ENCODE assay signal across 8 cellular contexts in the genomic region with DNA sequence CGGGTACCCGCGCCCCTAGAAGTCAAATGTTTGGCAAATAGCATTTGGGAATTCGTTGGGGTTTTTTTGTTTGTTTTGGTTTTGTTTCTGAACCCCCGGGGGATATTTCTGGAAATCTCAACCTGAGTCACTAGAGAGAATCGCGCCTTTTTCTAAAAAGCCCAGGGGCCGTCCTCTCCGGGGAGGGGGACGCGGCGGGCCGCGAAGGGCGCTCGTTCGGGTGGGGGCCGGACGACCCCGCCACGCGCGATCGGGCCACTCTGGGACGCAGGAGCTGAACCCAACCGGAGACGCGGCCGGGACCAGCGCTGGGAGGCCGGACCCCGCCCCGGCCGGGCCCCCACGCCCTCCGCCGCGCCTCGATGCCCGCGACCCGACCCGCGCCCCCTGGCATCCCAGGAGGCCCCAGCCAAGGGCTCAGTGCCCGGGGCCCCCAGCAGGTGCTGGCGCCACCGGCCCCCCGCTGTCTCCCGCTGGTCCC. TPM values are rescaled to one million over a fixed set of nuclear protein-coding genes. Genes with fewer than 3 reads are reported as not detected.
DNase-seq lines count a peak whose midpoint lies in the region; ATAC-seq and TF ChIP-seq lines count a peak whose summit lies in the region.

No MANE protein-coding gene starts in this region.

- H3K36me3 ChIP-seq in colonic mucosa (no peaks in the 10 kb centered on the region), mucosa of rectum (ENCODE audit: control insufficient read depth in 2 of 2, insufficient read depth in 2 of 2, low read length in 2 of 2) (no peaks in the 10 kb centered on the region)

- peak overlapping the region; percentile 86 for H3K9ac ChIP-seq in colonic mucosa (ENCODE audit: low read depth in 2 of 2, low read length in 2 of 2)
- peak overlapping the region; percentile 69 to 96 for H3K9ac ChIP-seq in mucosa of rectum (ENCODE audit: low read depth in 1 of 2, low read length in 2 of 2)

- peaks cover 2% of the 10 kb centered on the region for H3K4me1 ChIP-seq in colonic mucosa
- H3K4me1 ChIP-seq in mucosa of rectum (ENCODE audit: control insufficient read depth in 2 of 2, insufficient read depth in 2 of 2, low read length in 2 of 2): peaks cover 22 to 43% of the 10 kb centered on the region in 2 donors

- H3K27ac ChIP-seq in colonic mucosa: peak overlapping the region; percentile 97
- H3K27ac ChIP-seq in mucosa of rectum (ENCODE audit: low read depth in 2 of 2, low read length in 2 of 2): peak overlapping the region; percentile 88 to 96

- no peaks in the 10 kb centered on the region for H3K9me3 ChIP-seq in colonic mucosa
- H3K9me3 ChIP-seq in mucosa of rectum (ENCODE audit: control insufficient read depth in 2 of 2, low read length in 2 of 2): no peaks in the 10 kb centered on the region

- DNase-seq in AG04449 (ENCODE audit: low read depth, low spot score) (no peak), M059J (ENCODE audit: low read depth) (peak; percentile 65), colonic mucosa (no peak), AG20443 (ENCODE audit: low spot score) (no peak), NCI-H128 (lab: John Stamatoyannopoulos, UW; ENCODE audit: unreplicated experiment) (no peak), RPMI8226 (no peak)

- peak overlapping the region; percentile 77 for H3K4me3 ChIP-seq in AG04449 (ENCODE audit: low read depth, low read length)
- peak overlapping the region; percentile 78 for H3K4me3 ChIP-seq in colonic mucosa
- peak overlapping the region; percentile 82 for H3K4me3 ChIP-seq in mucosa of rectum (ENCODE audit: low read length in 2 of 2)

- peak; percentile 25 for ATAC-seq in GM19397 (IDR thresholded peaks at IDR 0.05; ENCODE audit: unreplicated experiment)

- intact Hi-C loops in colonic mucosa (cut with DNase I): no loop called here

- H3K27me3 ChIP-seq in colonic mucosa: no peaks in the 10 kb centered on the region
- no peaks in the 10 kb centered on the region for H3K27me3 ChIP-seq in mucosa of rectum (ENCODE audit: control insufficient read depth in 2 of 2, insufficient read depth in 2 of 2, low read length in 2 of 2)

- TF ChIP-seq CTCF in AG04449 (IDR thresholded peaks at IDR 0.05; ENCODE audit: insufficient read depth, low read length, missing control alignments) (no peak), colonic mucosa (IDR thresholded peaks at IDR 0.05) (no peak)

- POLR2A ChIA-PET in AG04449 (lab: Yijun Ruan, JAX): interaction anchor here (1.0 kb wide), 1 partner anchor 9 kb away, joined by 3 read pairs; no protein-coding TSS in a partner anchor

- CTCF ChIA-PET in AG04449 (lab: Yijun Ruan, JAX): interaction anchor here (1.0 to 2.3 kb wide), 5 partner anchors 11 to 55 kb away, joined by 3 to 10 read pairs (median 6); no protein-coding TSS in a partner anchor

RNA-seq across cellular contexts. Expression of a gene that starts 0.3 kb away (rescaled TPM):
- total RNA-seq in M059J (2014; rRNA removed; shearing (Covaris generic)): 68.6 and 95.0 TPM in 2 replicates
- 100 to 1,000 TPM; 144 to 211 TPM for total RNA-seq in colonic mucosa
